Comparison of ENCODE assay signal across 32 cellular contexts in genomic region chr2:186187854-186188253, GRCh38.
"Had no signal": no experiment of that assay in that cellular context is flagged by ENCODE, and none has a peak within 500 bp of the region (broad histone marks: within the 10 kb centered on the region; RNA-seq: fewer than 3 reads in every experiment).

No MANE protein-coding gene starts in this region.

- ATAC-seq: activated CD4-positive, alpha-beta T cell treated with anti-CD3 and anti-CD28 coated beads for 36 hours; activated CD8-positive, alpha-beta memory T cell treated with anti-CD3 and anti-CD28 coated beads, Interleukin-2, amount 10 ng/mL, durations not matched to agents 7 days and 5 days; activated CD8-positive, alpha-beta T cell treated with anti-CD3 and anti-CD28 coated beads, Interleukin-2, amount 10 ng/mL, durations not matched to agents 7 days and 5 days; activated naive CD8-positive, alpha-beta T cell treated with anti-CD3 and anti-CD28 coated beads, Interleukin-2, amount 50 U/mL, for 24 hours; activated T-helper 17 cell treated with anti-CD3 and anti-CD28 coated beads, Interleukin-2, amount 50 U/mL, for 72 hours; body of pancreas; effector memory CD8-positive, alpha-beta T cell; foreskin keratinocyte; gastrocnemius medialis; heart left ventricle; T-helper 17 cell had no signal

- H3K9me3 Mint-ChIP-seq: activated CD4-positive, alpha-beta memory T cell treated with anti-CD3 and anti-CD28 coated beads for 36 hours; activated CD4-positive, alpha-beta T cell treated with anti-CD3 and anti-CD28 coated beads, Interleukin-2, amount 10 ng/mL, durations not matched to agents 24 days and 14 days; activated naive CD4-positive, alpha-beta T cell treated with anti-CD3 and anti-CD28 coated beads, Interleukin-2, amount 50 U/mL, for 24 hours; activated naive CD8-positive, alpha-beta T cell treated with anti-CD3 and anti-CD28 coated beads, Interleukin-2, amount 50 U/mL, for 24 hours; activated T-helper 17 cell treated with anti-CD3 and anti-CD28 coated beads, Interleukin-2, amount 50 U/mL, for 72 hours; effector memory CD8-positive, alpha-beta T cell; T-helper 2 cell treated with Interferon-gamma antibody and Interleukin-4, amounts not matched to agents 5 μg/mL and 100 μg/mL, for 36 hours had no signal

- H3K27me3 Mint-ChIP-seq: activated CD4-positive, alpha-beta memory T cell treated with anti-CD3 and anti-CD28 coated beads for 36 hours; activated CD4-positive, alpha-beta T cell treated with anti-CD3 and anti-CD28 coated beads for 36 hours; activated CD4-positive, alpha-beta T cell treated with anti-CD3 and anti-CD28 coated beads, Interleukin-2, amount 10 ng/mL, durations not matched to agents 24 days and 14 days; activated CD8-positive, alpha-beta memory T cell treated with anti-CD3 and anti-CD28 coated beads, Interleukin-2, amount 10 ng/mL, durations not matched to agents 7 days and 5 days; activated naive CD4-positive, alpha-beta T cell treated with anti-CD3 and anti-CD28 coated beads, Interleukin-2, amount 50 U/mL, for 24 hours; activated naive CD8-positive, alpha-beta T cell treated with anti-CD3 and anti-CD28 coated beads for 36 hours; activated naive CD8-positive, alpha-beta T cell treated with anti-CD3 and anti-CD28 coated beads, Interleukin-2, amount 50 U/mL, for 24 hours; activated T-helper 17 cell treated with anti-CD3 and anti-CD28 coated beads, Interleukin-2, amount 50 U/mL, for 72 hours; effector memory CD8-positive, alpha-beta T cell; T-helper 17 cell had no signal

- H3K27ac Mint-ChIP-seq: activated CD4-positive, alpha-beta memory T cell treated with anti-CD3 and anti-CD28 coated beads for 36 hours; activated CD4-positive, alpha-beta T cell treated with anti-CD3 and anti-CD28 coated beads for 36 hours; activated CD4-positive, alpha-beta T cell treated with anti-CD3 and anti-CD28 coated beads, Interleukin-2, amount 10 ng/mL, durations not matched to agents 24 days and 14 days; activated CD8-positive, alpha-beta memory T cell treated with anti-CD3 and anti-CD28 coated beads, Interleukin-2, amount 10 ng/mL, durations not matched to agents 7 days and 5 days; activated CD8-positive, alpha-beta T cell treated with anti-CD3 and anti-CD28 coated beads, Interleukin-2, amount 10 ng/mL, durations not matched to agents 7 days and 5 days; activated naive CD4-positive, alpha-beta T cell treated with anti-CD3 and anti-CD28 coated beads for 36 hours; activated naive CD4-positive, alpha-beta T cell treated with anti-CD3 and anti-CD28 coated beads, Interleukin-2, amount 50 U/mL, for 24 hours; activated naive CD8-positive, alpha-beta T cell treated with anti-CD3 and anti-CD28 coated beads for 36 hours; activated naive CD8-positive, alpha-beta T cell treated with anti-CD3 and anti-CD28 coated beads, Interleukin-2, amount 50 U/mL, for 24 hours; activated T-helper 17 cell treated with anti-CD3 and anti-CD28 coated beads, Interleukin-2, amount 50 U/mL, for 72 hours; effector memory CD8-positive, alpha-beta T cell; T-helper 17 cell; T-helper 2 cell treated with Interferon-gamma antibody and Interleukin-4, amounts not matched to agents 5 μg/mL and 100 μg/mL, for 36 hours had no signal

- H3K36me3 Mint-ChIP-seq: activated CD8-positive, alpha-beta memory T cell treated with anti-CD3 and anti-CD28 coated beads, Interleukin-2, amount 10 ng/mL, durations not matched to agents 7 days and 5 days had no signal

- H3K4me3 Mint-ChIP-seq: activated CD4-positive, alpha-beta memory T cell treated with anti-CD3 and anti-CD28 coated beads for 36 hours; activated CD4-positive, alpha-beta T cell treated with anti-CD3 and anti-CD28 coated beads for 36 hours; activated CD4-positive, alpha-beta T cell treated with anti-CD3 and anti-CD28 coated beads, Interleukin-2, amount 10 ng/mL, durations not matched to agents 24 days and 14 days; activated CD8-positive, alpha-beta memory T cell treated with anti-CD3 and anti-CD28 coated beads, Interleukin-2, amount 10 ng/mL, durations not matched to agents 7 days and 5 days; activated CD8-positive, alpha-beta T cell treated with anti-CD3 and anti-CD28 coated beads, Interleukin-2, amount 10 ng/mL, durations not matched to agents 7 days and 5 days; activated naive CD4-positive, alpha-beta T cell treated with anti-CD3 and anti-CD28 coated beads for 36 hours; activated naive CD4-positive, alpha-beta T cell treated with anti-CD3 and anti-CD28 coated beads, Interleukin-2, amount 50 U/mL, for 24 hours; activated naive CD8-positive, alpha-beta T cell treated with anti-CD3 and anti-CD28 coated beads for 36 hours; activated naive CD8-positive, alpha-beta T cell treated with anti-CD3 and anti-CD28 coated beads, Interleukin-2, amount 50 U/mL, for 24 hours; activated T-helper 17 cell treated with anti-CD3 and anti-CD28 coated beads, Interleukin-2, amount 50 U/mL, for 72 hours; effector memory CD8-positive, alpha-beta T cell; T-helper 17 cell; T-helper 2 cell treated with Interferon-gamma antibody and Interleukin-4, amounts not matched to agents 5 μg/mL and 100 μg/mL, for 36 hours had no signal

- DNase-seq: activated CD4-positive, alpha-beta memory T cell treated with anti-CD3 and anti-CD28 coated beads for 36 hours; activated CD4-positive, alpha-beta T cell treated with anti-CD3 and anti-CD28 coated beads for 36 hours; activated CD4-positive, alpha-beta T cell treated with anti-CD3 and anti-CD28 coated beads, Interleukin-2, amount 10 ng/mL, durations not matched to agents 24 days and 14 days; activated CD4-positive, CD25-positive, alpha-beta regulatory T cell; activated CD4-positive, CD25-positive, alpha-beta regulatory T cell treated with anti-CD3 and anti-CD28 coated beads, Interleukin-2, amount 50 U/mL, for 72 hours; activated CD8-positive, alpha-beta memory T cell treated with anti-CD3 and anti-CD28 coated beads, Interleukin-2, amount 10 ng/mL, durations not matched to agents 7 days and 5 days; activated CD8-positive, alpha-beta memory T cell treated with anti-CD3 and anti-CD28 coated beads, Interleukin-2, amount 50 U/mL, for 4 hours; activated CD8-positive, alpha-beta T cell treated with anti-CD3 and anti-CD28 coated beads, Interleukin-2, amount 10 ng/mL, durations not matched to agents 7 days and 5 days; activated effector memory CD4-positive, alpha-beta T cell treated with anti-CD3 and anti-CD28 coated beads, Interleukin-2, amount 50 U/mL, for 16 hours; activated naive CD4-positive, alpha-beta T cell treated with anti-CD3 and anti-CD28 coated beads for 36 hours; activated naive CD8-positive, alpha-beta T cell treated with anti-CD3 and anti-CD28 coated beads for 36 hours; activated naive CD8-positive, alpha-beta T cell treated with anti-CD3 and anti-CD28 coated beads, Interleukin-2, amount 50 U/mL, for 24 hours; activated T-cell treated with anti-CD3 and anti-CD28 coated beads, Interleukin-2, amount 50 U/mL, for 1 hour; adrenal gland; amygdala; aorta; body of pancreas; caudate nucleus; cortex of kidney; dermis blood vessel endothelial cell; effector CD4-positive, alpha-beta T cell; effector memory CD8-positive, alpha-beta T cell; erythroblast; foreskin keratinocyte; gastrocnemius medialis; glutamatergic neuron; heart left ventricle; T-helper 17 cell; T1000 had no signal

- H3K4me1 Mint-ChIP-seq: activated CD4-positive, alpha-beta T cell treated with anti-CD3 and anti-CD28 coated beads for 36 hours; activated CD4-positive, alpha-beta T cell treated with anti-CD3 and anti-CD28 coated beads, Interleukin-2, amount 10 ng/mL, durations not matched to agents 24 days and 14 days; activated CD8-positive, alpha-beta memory T cell treated with anti-CD3 and anti-CD28 coated beads, Interleukin-2, amount 10 ng/mL, durations not matched to agents 7 days and 5 days; activated naive CD4-positive, alpha-beta T cell treated with anti-CD3 and anti-CD28 coated beads, Interleukin-2, amount 50 U/mL, for 24 hours; activated T-helper 17 cell treated with anti-CD3 and anti-CD28 coated beads, Interleukin-2, amount 50 U/mL, for 72 hours; T-helper 17 cell had no signal
